Comparison of ENCODE assay signal across 1 cellular context in the genomic region with DNA sequence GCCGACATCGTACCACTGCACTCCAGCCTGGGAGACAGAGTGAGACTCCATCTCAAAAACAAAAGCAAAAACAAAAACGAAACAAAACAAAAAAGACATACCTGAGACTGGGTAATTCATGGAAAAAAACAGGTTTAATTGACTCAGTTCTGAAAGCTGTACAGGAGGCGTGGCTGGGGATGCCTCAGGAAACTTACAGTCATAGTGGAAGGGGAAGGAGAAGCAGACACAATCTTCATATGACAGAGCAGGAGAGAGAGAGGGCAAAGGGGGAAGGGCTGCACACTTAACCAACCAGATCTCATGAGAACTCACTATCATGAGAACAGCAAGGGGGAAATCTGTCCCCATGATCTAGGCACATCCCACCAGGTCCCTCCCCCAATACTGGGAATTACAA.
TF ChIP-seq lines count a peak whose summit lies in the region.

No MANE protein-coding gene starts in this region.

TF ChIP-seq in GM12878, 131 proteins besides CTCF, POLR2A, EP300 and RAD21 (continued from another document):
- TF ChIP-seq, protein P1, sequence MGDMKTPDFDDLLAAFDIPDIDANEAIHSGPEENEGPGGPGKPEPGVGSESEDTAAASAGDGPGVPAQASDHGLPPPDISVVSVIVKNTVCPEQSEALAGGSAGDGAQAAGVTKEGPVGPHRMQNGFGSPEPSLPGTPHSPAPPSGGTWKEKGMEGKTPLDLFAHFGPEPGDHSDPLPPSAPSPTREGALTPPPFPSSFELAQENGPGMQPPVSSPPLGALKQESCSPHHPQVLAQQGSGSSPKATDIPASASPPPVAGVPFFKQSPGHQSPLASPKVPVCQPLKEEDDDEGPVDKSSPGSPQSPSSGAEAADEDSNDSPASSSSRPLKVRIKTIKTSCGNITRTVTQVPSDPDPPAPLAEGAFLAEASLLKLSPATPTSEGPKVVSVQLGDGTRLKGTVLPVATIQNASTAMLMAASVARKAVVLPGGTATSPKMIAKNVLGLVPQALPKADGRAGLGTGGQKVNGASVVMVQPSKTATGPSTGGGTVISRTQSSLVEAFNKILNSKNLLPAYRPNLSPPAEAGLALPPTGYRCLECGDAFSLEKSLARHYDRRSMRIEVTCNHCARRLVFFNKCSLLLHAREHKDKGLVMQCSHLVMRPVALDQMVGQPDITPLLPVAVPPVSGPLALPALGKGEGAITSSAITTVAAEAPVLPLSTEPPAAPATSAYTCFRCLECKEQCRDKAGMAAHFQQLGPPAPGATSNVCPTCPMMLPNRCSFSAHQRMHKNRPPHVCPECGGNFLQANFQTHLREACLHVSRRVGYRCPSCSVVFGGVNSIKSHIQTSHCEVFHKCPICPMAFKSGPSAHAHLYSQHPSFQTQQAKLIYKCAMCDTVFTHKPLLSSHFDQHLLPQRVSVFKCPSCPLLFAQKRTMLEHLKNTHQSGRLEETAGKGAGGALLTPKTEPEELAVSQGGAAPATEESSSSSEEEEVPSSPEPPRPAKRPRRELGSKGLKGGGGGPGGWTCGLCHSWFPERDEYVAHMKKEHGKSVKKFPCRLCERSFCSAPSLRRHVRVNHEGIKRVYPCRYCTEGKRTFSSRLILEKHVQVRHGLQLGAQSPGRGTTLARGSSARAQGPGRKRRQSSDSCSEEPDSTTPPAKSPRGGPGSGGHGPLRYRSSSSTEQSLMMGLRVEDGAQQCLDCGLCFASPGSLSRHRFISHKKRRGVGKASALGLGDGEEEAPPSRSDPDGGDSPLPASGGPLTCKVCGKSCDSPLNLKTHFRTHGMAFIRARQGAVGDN (IDR thresholded peaks at IDR 0.05) = no peak
- TF ChIP-seq, protein P2, sequence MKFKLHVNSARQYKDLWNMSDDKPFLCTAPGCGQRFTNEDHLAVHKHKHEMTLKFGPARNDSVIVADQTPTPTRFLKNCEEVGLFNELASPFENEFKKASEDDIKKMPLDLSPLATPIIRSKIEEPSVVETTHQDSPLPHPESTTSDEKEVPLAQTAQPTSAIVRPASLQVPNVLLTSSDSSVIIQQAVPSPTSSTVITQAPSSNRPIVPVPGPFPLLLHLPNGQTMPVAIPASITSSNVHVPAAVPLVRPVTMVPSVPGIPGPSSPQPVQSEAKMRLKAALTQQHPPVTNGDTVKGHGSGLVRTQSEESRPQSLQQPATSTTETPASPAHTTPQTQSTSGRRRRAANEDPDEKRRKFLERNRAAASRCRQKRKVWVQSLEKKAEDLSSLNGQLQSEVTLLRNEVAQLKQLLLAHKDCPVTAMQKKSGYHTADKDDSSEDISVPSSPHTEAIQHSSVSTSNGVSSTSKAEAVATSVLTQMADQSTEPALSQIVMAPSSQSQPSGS (IDR thresholded peaks at IDR 0.05; ENCODE audit: low read length) = no peak
- TF ChIP-seq WRNIP1 (IDR thresholded peaks at IDR 0.05; ENCODE audit: borderline replicate concordance, low read depth, low read length) (no peak), TBL1XR1 (IDR thresholded peaks at IDR 0.05; ENCODE audit: low read depth, low read length) (no peak), RELA (IDR thresholded peaks at IDR 0.05; ENCODE audit: borderline replicate concordance, partially characterized antibody) (no peak), BMI1 (IDR thresholded peaks at IDR 0.05; ENCODE audit: borderline replicate concordance) (no peak), ETV6 (conservative IDR thresholded peaks at IDR 0.05 in 1 of 2, IDR thresholded peaks at IDR 0.05 in 1 of 2; ENCODE audit: borderline replicate concordance in 1 of 2, low read depth in 1 of 2) (peak in 1 of 2 experiments; percentile 94; a peak in 2 of 4 replicates), MEF2B (IDR thresholded peaks at IDR 0.05; ENCODE audit: partially characterized antibody, poor library complexity, severe bottlenecking) (no peak), SRF (IDR thresholded peaks at IDR 0.05; ENCODE audit: low read depth in 2 of 2, low read length in 2 of 2) (peak in 1 of 2 experiments; percentile 13; a peak in 1 of 4 replicates), SUPT20H (IDR thresholded peaks at IDR 0.05; ENCODE audit: borderline replicate concordance, control insufficient read depth, low read depth, low read length) (no peak), EED (IDR thresholded peaks at IDR 0.05; ENCODE audit: low read depth) (0 out of 2 replicates have a peak, but pooled peaks have one; percentile 34), TAF1 (IDR thresholded peaks at IDR 0.05; ENCODE audit: borderline replicate concordance, low read depth, low read length) (no peak), JUNB (IDR thresholded peaks at IDR 0.05) (peak; percentile 87), HDAC6 (IDR thresholded peaks at IDR 0.05; ENCODE audit: unreplicated experiment) (no peak), IRF4 (IDR thresholded peaks at IDR 0.05; ENCODE audit: low read depth, low read length) (peak; percentile 48; the same call in 1 of the 2 replicates), RUNX3 (IDR thresholded peaks at IDR 0.05; ENCODE audit: low read length) (no peak), EZH2 (IDR thresholded peaks at IDR 0.05; ENCODE audit: borderline replicate concordance, control insufficient read depth, low read depth, low read length) (no peak), SIX5 (IDR thresholded peaks at IDR 0.05; ENCODE audit: low read depth, low read length, severe bottlenecking) (no peak), FOS (IDR thresholded peaks at IDR 0.05; ENCODE audit: borderline replicate concordance, extremely low read depth, insufficient read length) (no peak), SMAD5 (IDR thresholded peaks at IDR 0.05; ENCODE audit: low read depth) (no peak), CBX5 (IDR thresholded peaks at IDR 0.05; ENCODE audit: low read depth) (no peak), RFX5 (IDR thresholded peaks at IDR 0.05; ENCODE audit: low read depth, low read length) (no peak), STAT1 (conservative IDR thresholded peaks at IDR 0.05) (no peak), ZBED1 (IDR thresholded peaks at IDR 0.05; ENCODE audit: borderline replicate concordance) (no peak), SREBF1 (IDR thresholded peaks at IDR 0.05; ENCODE audit: low read length) (no peak), BCL11A (IDR thresholded peaks at IDR 0.05; ENCODE audit: low read depth, low read length) (0 out of 2 replicates have a peak, but pooled peaks have one; percentile 32), CHD4 (IDR thresholded peaks at IDR 0.05) (no peak), MTA2 (IDR thresholded peaks at IDR 0.05; ENCODE audit: low read depth) (no peak), TCF3 (IDR thresholded peaks at IDR 0.05; ENCODE audit: borderline replicate concordance, insufficient read depth, low read depth, low read length) (no peak), ZSCAN29 (IDR thresholded peaks at IDR 0.05) (no peak)
- TF ChIP-seq, protein P3, sequence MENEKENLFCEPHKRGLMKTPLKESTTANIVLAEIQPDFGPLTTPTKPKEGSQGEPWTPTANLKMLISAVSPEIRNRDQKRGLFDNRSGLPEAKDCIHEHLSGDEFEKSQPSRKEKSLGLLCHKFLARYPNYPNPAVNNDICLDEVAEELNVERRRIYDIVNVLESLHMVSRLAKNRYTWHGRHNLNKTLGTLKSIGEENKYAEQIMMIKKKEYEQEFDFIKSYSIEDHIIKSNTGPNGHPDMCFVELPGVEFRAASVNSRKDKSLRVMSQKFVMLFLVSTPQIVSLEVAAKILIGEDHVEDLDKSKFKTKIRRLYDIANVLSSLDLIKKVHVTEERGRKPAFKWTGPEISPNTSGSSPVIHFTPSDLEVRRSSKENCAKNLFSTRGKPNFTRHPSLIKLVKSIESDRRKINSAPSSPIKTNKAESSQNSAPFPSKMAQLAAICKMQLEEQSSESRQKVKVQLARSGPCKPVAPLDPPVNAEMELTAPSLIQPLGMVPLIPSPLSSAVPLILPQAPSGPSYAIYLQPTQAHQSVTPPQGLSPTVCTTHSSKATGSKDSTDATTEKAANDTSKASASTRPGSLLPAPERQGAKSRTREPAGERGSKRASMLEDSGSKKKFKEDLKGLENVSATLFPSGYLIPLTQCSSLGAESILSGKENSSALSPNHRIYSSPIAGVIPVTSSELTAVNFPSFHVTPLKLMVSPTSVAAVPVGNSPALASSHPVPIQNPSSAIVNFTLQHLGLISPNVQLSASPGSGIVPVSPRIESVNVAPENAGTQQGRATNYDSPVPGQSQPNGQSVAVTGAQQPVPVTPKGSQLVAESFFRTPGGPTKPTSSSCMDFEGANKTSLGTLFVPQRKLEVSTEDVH (IDR thresholded peaks at IDR 0.05; ENCODE audit: low read depth, partially characterized antibody) = no peak
